ENCODE assay signal across 8 cellular contexts in the genomic region with DNA sequence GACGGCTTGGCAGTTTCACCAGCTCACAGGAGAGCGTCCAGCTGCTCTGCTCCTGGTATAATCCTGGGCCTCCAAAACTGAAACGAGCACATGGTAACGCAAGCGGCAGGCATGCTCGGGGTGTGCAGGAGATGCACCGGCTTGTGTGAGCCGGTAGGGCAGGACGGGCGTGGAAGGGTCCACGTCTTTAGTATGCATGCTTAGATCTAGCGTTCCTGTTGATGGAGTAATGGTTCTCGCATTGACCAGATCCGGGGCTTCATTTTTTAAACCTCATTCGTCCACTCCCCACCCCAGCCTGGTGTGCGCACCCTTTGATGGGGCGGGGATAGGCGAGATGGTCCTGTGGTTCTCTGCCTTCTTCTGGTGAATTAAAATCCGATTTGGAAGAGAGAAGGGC. TPM values are rescaled to one million over a fixed set of nuclear protein-coding genes. Genes with fewer than 3 reads are reported as not detected.
DNase-seq lines count a peak whose midpoint lies in the region; ATAC-seq and TF ChIP-seq lines count a peak whose summit lies in the region.

No MANE protein-coding gene starts in this region.

- peak overlapping the region; percentile 43 for H3K18ac ChIP-seq in mesendoderm (ENCODE audit: low read length)

- H3K27me3 Mint-ChIP-seq in activated T-cell treated with anti-CD3 and anti-CD28 coated beads, Interleukin-2, amount 50 U/mL, for 24 hours, result peaks cover 59% of the 10 kb centered on the region

- H3K56ac ChIP-seq in mesendoderm (ENCODE audit: low read length), result peak overlapping the region; percentile 34

- H3K4me2 ChIP-seq in mesendoderm (ENCODE audit: low read length), result peak overlapping the region; percentile 90

- H3K4me1 ChIP-seq in endocrine pancreas (ENCODE audit: control insufficient read depth, insufficient read depth, low read length), result no peaks in the 10 kb centered on the region
- H3K4me1 ChIP-seq in mesendoderm (ENCODE audit: control insufficient read depth, low read depth, low read length), result peaks cover 1% of the 10 kb centered on the region
- H3K4me1 ChIP-seq in upper lobe of right lung, result peaks cover 16% of the 10 kb centered on the region

- H2BK15ac ChIP-seq in mesendoderm (replicated peaks; ENCODE audit: low read depth), result no peak overlapping the region

- H3K79me2 ChIP-seq in mesendoderm (ENCODE audit: control insufficient read depth, insufficient read depth, low read length), result no peaks in the 10 kb centered on the region

- no peak overlapping the region for H3K23ac ChIP-seq in mesendoderm (ENCODE audit: low read length)

- no peak overlapping the region for H4K5ac ChIP-seq in mesendoderm (ENCODE audit: low read length)

- H3K27me3 ChIP-seq in endocrine pancreas (ENCODE audit: control insufficient read depth, insufficient read depth, low read length) (no peaks in the 10 kb centered on the region), mesendoderm (ENCODE audit: insufficient read depth, low read length, poor library complexity) (peaks cover 12% of the 10 kb centered on the region), upper lobe of right lung (no peaks in the 10 kb centered on the region)

- no peak overlapping the region for H2AK5ac ChIP-seq in mesendoderm (ENCODE audit: low read length)

- no peak for DNase-seq in activated T-cell treated with anti-CD3 and anti-CD28 coated beads, Interleukin-2, amount 50 U/mL, for 24 hours
- DNase-seq in activated T-cell treated with anti-CD3 and anti-CD28 coated beads for 4 hours (no peak), RPMI8226 (peak; percentile 42), mesendoderm (peak; percentile 59), upper lobe of right lung (no peak)
- DNase-seq in stimulated activated naive CD4-positive, alpha-beta T cell (lab: John Stamatoyannopoulos, UW), result no peak

- H3K9me3 ChIP-seq in endocrine pancreas (ENCODE audit: control insufficient read depth, low read length), result no peaks in the 10 kb centered on the region
- no peaks in the 10 kb centered on the region for H3K9me3 ChIP-seq in upper lobe of right lung

- peak; percentile 12 for TF ChIP-seq CTCF in upper lobe of right lung (IDR thresholded peaks at IDR 0.05)

- no peaks in the 10 kb centered on the region for H3K36me3 Mint-ChIP-seq in activated T-cell treated with anti-CD3 and anti-CD28 coated beads, Interleukin-2, amount 50 U/mL, for 24 hours (ENCODE audit: low read depth)

- H3K27ac Mint-ChIP-seq in activated T-cell treated with anti-CD3 and anti-CD28 coated beads, Interleukin-2, amount 50 U/mL, for 24 hours, result no peak overlapping the region

- H2BK5ac ChIP-seq in mesendoderm (ENCODE audit: low read length), result no peak overlapping the region

- H3K4me3 ChIP-seq in endocrine pancreas (ENCODE audit: control insufficient read depth, insufficient read depth, low read length) (peak overlapping the region; percentile 60), mesendoderm (ENCODE audit: low read length) (peak overlapping the region; percentile 34), upper lobe of right lung (peak overlapping the region; percentile 59)

- H3K36me3 ChIP-seq in endocrine pancreas (ENCODE audit: control insufficient read depth, insufficient read depth, low read length) (no peaks in the 10 kb centered on the region), mesendoderm (ENCODE audit: control insufficient read depth, insufficient read depth, low read length) (no peaks in the 10 kb centered on the region), upper lobe of right lung (no peaks in the 10 kb centered on the region)

- H3K4me1 Mint-ChIP-seq in activated T-cell treated with anti-CD3 and anti-CD28 coated beads, Interleukin-2, amount 50 U/mL, for 24 hours (ENCODE audit: low read depth), result peaks cover 10% of the 10 kb centered on the region

- WGBS in mesendoderm (ENCODE audit: extremely low coverage, insufficient coverage, low lambda C conversion rate), result no CpG with 5 or more reads among the region's 19 CpGs

- peak; percentile 44 for ATAC-seq in HG02571 (IDR thresholded peaks at IDR 0.05; ENCODE audit: unreplicated experiment)
- ATAC-seq in upper lobe of right lung, result peak; percentile 60

- H2BK120ac ChIP-seq in mesendoderm (ENCODE audit: low read depth, low read length), result no peak overlapping the region

- no peaks in the 10 kb centered on the region for H3K9me3 Mint-ChIP-seq in activated T-cell treated with anti-CD3 and anti-CD28 coated beads, Interleukin-2, amount 50 U/mL, for 24 hours

- H3K4me3 Mint-ChIP-seq in activated T-cell treated with anti-CD3 and anti-CD28 coated beads, Interleukin-2, amount 50 U/mL, for 24 hours, result peak overlapping the region; percentile 71

- H3K79me1 ChIP-seq in mesendoderm (ENCODE audit: low read length), result no peaks in the 10 kb centered on the region

- no peak overlapping the region for H3K4ac ChIP-seq in mesendoderm (ENCODE audit: low read depth, low read length)

- intact Hi-C loops in upper lobe of right lung (cut with DNase I), result no loop called here

- H4K8ac ChIP-seq in mesendoderm (ENCODE audit: low read depth, low read length), result no peak overlapping the region

- H3K27ac ChIP-seq in mesendoderm (ENCODE audit: low read depth, low read length) (no peak overlapping the region), upper lobe of right lung (peak overlapping the region; percentile 72)

- H3K9ac ChIP-seq in endocrine pancreas (ENCODE audit: control insufficient read depth, insufficient read depth, low read length) (peak overlapping the region; percentile 57), mesendoderm (ENCODE audit: low read length) (peak overlapping the region; percentile 71)

RNA-seq across cellular contexts. Expression of a gene that starts 39.7 kb away (rescaled TPM):
- 4.5 TPM for polyA plus RNA-seq in mesendoderm (2013, experiment 1 of 2)
- 4.9 TPM for polyA plus RNA-seq in mesendoderm (2013, experiment 2 of 2)
- 16.4 TPM for total RNA-seq in upper lobe of right lung

RNA-seq across cellular contexts. Expression of a gene that starts 47.2 kb away (rescaled TPM):
- polyA plus RNA-seq in mesendoderm (2013, experiment 1 of 2), result 0.53 TPM
- 0.50 TPM for polyA plus RNA-seq in mesendoderm (2013, experiment 2 of 2)
- total RNA-seq in upper lobe of right lung, result 35.4 TPM

Comparison
In these comparisons a context has a peak if more than half of its experiments do, and no peak if none do; other contexts are left out.
1. DNase-seq: peak in RPMI8226 (single experiment) and mesendoderm (single experiment); none in activated T-cell treated with anti-CD3 and anti-CD28 coated beads, Interleukin-2, amount 50 U/mL, for 24 hours (single experiment), activated T-cell treated with anti-CD3 and anti-CD28 coated beads for 4 hours (single experiment), upper lobe of right lung (single experiment) and stimulated activated naive CD4-positive, alpha-beta T cell (0 of 6).
2. Peak in every context shown above with its lines, with median percentiles within 50 percentile points of each other: H3K4me3 ChIP-seq.